Comparison of ENCODE assay signal across 1 cellular context in the genomic region with DNA sequence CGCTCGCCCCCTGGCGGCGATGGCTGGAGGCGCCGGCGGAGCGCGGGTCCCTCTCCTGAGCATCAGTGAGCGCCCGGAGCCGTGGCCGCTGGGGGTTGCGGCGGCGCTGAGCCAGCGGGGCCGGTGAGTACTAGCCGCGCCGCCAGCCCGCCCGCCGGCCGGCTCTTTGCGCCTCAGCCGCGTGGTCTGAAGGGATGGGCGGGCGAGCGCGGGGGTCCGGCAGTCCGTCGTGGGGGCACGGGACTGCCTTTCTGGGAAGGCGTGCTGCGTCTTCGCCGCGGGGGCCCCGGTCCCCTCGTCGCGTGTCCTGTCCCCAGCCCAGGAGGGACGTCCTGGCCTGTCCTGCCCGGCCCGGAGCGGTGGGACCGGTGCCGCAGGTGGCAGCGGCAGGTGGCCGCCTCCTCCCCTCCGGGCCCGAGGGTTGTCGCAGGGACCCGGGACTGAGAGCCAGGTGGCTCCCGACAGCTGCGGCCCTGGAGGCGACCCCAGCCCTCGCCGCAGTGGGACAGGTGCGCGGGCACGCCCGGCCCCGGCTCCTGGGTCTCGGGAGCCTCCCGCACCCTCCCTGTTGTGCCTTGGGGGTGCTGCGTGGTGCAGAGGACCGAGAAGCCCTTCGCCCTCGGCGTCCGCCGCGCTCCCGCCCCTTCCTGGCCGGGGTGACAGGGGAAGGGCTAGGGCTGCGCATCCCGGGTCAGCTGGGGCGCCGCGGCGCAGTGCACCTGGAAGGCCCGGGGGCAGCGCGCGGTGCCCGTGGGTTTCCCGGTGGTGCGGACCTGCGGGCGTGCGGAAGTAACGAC.
A peak's percentile ranks its signal among the peaks of the same experiment; 100 is the strongest.
TF ChIP-seq lines count a peak whose summit lies in the region.

A gene with protein sequence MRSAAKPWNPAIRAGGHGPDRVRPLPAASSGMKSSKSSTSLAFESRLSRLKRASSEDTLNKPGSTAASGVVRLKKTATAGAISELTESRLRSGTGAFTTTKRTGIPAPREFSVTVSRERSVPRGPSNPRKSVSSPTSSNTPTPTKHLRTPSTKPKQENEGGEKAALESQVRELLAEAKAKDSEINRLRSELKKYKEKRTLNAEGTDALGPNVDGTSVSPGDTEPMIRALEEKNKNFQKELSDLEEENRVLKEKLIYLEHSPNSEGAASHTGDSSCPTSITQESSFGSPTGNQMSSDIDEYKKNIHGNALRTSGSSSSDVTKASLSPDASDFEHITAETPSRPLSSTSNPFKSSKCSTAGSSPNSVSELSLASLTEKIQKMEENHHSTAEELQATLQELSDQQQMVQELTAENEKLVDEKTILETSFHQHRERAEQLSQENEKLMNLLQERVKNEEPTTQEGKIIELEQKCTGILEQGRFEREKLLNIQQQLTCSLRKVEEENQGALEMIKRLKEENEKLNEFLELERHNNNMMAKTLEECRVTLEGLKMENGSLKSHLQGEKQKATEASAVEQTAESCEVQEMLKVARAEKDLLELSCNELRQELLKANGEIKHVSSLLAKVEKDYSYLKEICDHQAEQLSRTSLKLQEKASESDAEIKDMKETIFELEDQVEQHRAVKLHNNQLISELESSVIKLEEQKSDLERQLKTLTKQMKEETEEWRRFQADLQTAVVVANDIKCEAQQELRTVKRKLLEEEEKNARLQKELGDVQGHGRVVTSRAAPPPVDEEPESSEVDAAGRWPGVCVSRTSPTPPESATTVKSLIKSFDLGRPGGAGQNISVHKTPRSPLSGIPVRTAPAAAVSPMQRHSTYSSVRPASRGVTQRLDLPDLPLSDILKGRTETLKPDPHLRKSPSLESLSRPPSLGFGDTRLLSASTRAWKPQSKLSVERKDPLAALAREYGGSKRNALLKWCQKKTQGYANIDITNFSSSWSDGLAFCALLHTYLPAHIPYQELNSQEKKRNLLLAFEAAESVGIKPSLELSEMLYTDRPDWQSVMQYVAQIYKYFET (plus strand): TSS at position 58 of the 797 bp plus-strand sequence. CDS start 87,293 bp downstream, outside the sequence.

TF ChIP-seq in A549, 52 proteins besides CTCF, POLR2A, EP300 and RAD21 (continued from another document):
- TF ChIP-seq, protein P1, sequence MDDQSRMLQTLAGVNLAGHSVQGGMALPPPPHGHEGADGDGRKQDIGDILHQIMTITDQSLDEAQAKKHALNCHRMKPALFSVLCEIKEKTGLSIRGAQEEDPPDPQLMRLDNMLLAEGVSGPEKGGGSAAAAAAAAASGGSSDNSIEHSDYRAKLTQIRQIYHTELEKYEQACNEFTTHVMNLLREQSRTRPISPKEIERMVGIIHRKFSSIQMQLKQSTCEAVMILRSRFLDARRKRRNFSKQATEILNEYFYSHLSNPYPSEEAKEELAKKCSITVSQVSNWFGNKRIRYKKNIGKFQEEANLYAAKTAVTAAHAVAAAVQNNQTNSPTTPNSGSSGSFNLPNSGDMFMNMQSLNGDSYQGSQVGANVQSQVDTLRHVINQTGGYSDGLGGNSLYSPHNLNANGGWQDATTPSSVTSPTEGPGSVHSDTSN (IDR thresholded peaks at IDR 0.05), result 0 out of 2 replicates have a peak, but pooled peaks have one; percentile 8
- TF ChIP-seq SREBF2 (IDR thresholded peaks at IDR 0.05) (no peak), FOSB (CRISPR knock-in tag; IDR thresholded peaks at IDR 0.05) (no peak), CHD2 (IDR thresholded peaks at IDR 0.05; ENCODE audit: low read length, partially characterized antibody) (no peak), TFCP2L1 (CRISPR knock-in tag; IDR thresholded peaks at IDR 0.05) (no peak), RCOR1 (IDR thresholded peaks at IDR 0.05; ENCODE audit: low read depth, low read length) (peak; percentile 81; the same call in 1 of the 2 replicates), SMC3 (IDR thresholded peaks at IDR 0.05) (peak; percentile 81), PHF8 (IDR thresholded peaks at IDR 0.05; ENCODE audit: borderline replicate concordance, low read depth) (peak; percentile 20; the same call in 1 of the 2 replicates), HOXB13 (CRISPR knock-in tag; IDR thresholded peaks at IDR 0.05; ENCODE audit: low read depth) (no peak)
